In genomic region chr22:49663311-49663711, GRCh38 we compare ENCODE assay signal across 17 cellular contexts.
"Had no signal": no experiment of that assay in that cellular context is flagged by ENCODE, and none has a peak within 500 bp of the region (broad histone marks: within the 10 kb centered on the region; RNA-seq: fewer than 3 reads in every experiment).

No MANE protein-coding gene starts in this region.

- H3K27me3 Mint-ChIP-seq: activated CD4-positive, alpha-beta T cell treated with anti-CD3 and anti-CD28 coated beads, Interleukin-2, amount 10 ng/mL, durations not matched to agents 7 days and 5 days; central memory CD8-positive, alpha-beta T cell; stimulated activated naive CD8-positive, alpha-beta T cell treated with anti-CD3 and anti-CD28 coated beads, Interleukin-15, Interleukin-2, amounts not matched to agents 100 ng/mL and 50 ng/mL, for 24 hours had no signal

- H3K36me3 Mint-ChIP-seq: naive thymus-derived CD8-positive, alpha-beta T cell had no signal

- H3K27me3 ChIP-seq: ascending aorta, colonic mucosa had no signal

- H3K4me3 ChIP-seq: ascending aorta, colonic mucosa, gastrocnemius medialis, left ventricle myocardium inferior, SJSA1, tibial nerve had no signal

- H3K36me3 ChIP-seq: ascending aorta, colonic mucosa, gastrocnemius medialis, left ventricle myocardium inferior, neutrophil, SJSA1, tibial nerve had no signal

- H3K27ac ChIP-seq: ascending aorta, colonic mucosa, gastrocnemius medialis, left ventricle myocardium inferior, neutrophil, parathyroid adenoma, SJSA1, tibial nerve had no signal

- H3K4me3 Mint-ChIP-seq: activated CD4-positive, alpha-beta T cell treated with anti-CD3 and anti-CD28 coated beads, Interleukin-2, amount 10 ng/mL, durations not matched to agents 7 days and 5 days; central memory CD8-positive, alpha-beta T cell; naive thymus-derived CD8-positive, alpha-beta T cell; stimulated activated naive CD8-positive, alpha-beta T cell treated with anti-CD3 and anti-CD28 coated beads, Interleukin-15, Interleukin-2, amounts not matched to agents 100 ng/mL and 50 ng/mL, for 24 hours; T-helper 1 cell treated with Interleukin-12 subunit alpha and Interleukin-12 subunit beta and Interleukin-4 antibody, amounts not matched to agents 30 μg/mL and 1 μg/mL, for 36 hours had no signal

- H3K9me3 Mint-ChIP-seq: activated CD4-positive, alpha-beta T cell treated with anti-CD3 and anti-CD28 coated beads, Interleukin-2, amount 10 ng/mL, durations not matched to agents 7 days and 5 days; central memory CD8-positive, alpha-beta T cell; naive thymus-derived CD8-positive, alpha-beta T cell; stimulated activated naive CD8-positive, alpha-beta T cell treated with anti-CD3 and anti-CD28 coated beads, Interleukin-15, Interleukin-2, amounts not matched to agents 100 ng/mL and 50 ng/mL, for 24 hours; T-helper 1 cell treated with Interleukin-12 subunit alpha and Interleukin-12 subunit beta and Interleukin-4 antibody, amounts not matched to agents 30 μg/mL and 1 μg/mL, for 36 hours had no signal

- ATAC-seq: gastrocnemius medialis; naive thymus-derived CD8-positive, alpha-beta T cell had no signal

- H3K4me1 ChIP-seq: ascending aorta, colonic mucosa, gastrocnemius medialis, parathyroid adenoma, SJSA1 had no signal

- DNase-seq: activated CD4-positive, alpha-beta T cell treated with anti-CD3 and anti-CD28 coated beads, Interleukin-2, amount 10 ng/mL, durations not matched to agents 7 days and 5 days; activated naive CD4-positive, alpha-beta T cell treated with anti-CD3 and anti-CD28 coated beads, Interleukin-2, amount 50 U/mL, for 16 hours; activated T-cell treated with anti-CD3 and anti-CD28 coated beads for 4 hours; colonic mucosa; gastrocnemius medialis; kidney glomerular epithelial cell; left ventricle myocardium inferior; mesendoderm had no signal

- H3K27ac Mint-ChIP-seq: activated CD4-positive, alpha-beta T cell treated with anti-CD3 and anti-CD28 coated beads, Interleukin-2, amount 10 ng/mL, durations not matched to agents 7 days and 5 days; stimulated activated naive CD8-positive, alpha-beta T cell treated with anti-CD3 and anti-CD28 coated beads, Interleukin-15, Interleukin-2, amounts not matched to agents 100 ng/mL and 50 ng/mL, for 24 hours; T-helper 1 cell treated with Interleukin-12 subunit alpha and Interleukin-12 subunit beta and Interleukin-4 antibody, amounts not matched to agents 30 μg/mL and 1 μg/mL, for 36 hours had no signal

- H3K9me3 ChIP-seq: ascending aorta, colonic mucosa, gastrocnemius medialis, left ventricle myocardium inferior, neutrophil, SJSA1, tibial nerve had no signal
